Comparison of ENCODE assay signal across 19 cellular contexts in the genomic region with DNA sequence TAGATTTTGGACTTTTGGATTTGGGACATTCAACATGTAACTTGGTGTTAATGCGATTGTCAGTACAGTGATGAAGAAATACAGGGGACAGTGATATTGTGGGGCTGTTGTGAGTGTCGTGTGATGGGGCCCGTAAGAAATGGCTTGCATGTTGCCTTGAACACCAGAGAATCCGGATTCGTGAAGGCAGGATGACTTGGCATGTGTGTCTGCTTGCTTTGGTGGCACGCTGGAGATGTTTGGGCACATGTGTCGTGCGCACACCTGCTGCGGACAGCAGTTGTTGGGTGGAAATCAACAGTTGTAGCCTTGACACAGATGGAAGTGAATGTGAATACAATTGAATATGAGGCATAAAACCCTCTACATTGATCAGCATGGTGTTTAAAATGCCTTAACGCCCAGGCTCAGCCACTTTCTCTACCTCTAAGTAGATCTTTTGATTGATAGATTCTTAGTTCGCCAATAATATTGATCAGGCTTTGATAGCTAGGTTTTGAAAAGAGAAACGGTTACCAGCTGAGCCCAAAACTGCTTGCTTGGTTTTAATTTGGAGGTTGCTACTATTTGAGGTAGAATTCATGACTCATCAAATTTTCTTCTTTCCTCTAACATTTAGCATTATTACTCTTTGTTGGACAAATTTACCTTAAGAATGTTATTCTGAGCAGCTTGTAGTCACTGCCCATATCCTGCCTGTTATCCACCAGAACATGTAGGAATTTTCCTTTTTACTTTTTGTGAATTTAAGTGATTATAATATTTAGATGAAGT.
A peak's percentile ranks its signal among the peaks of the same experiment; 100 is the strongest.
DNase-seq lines count a peak whose midpoint lies in the region; ATAC-seq, FAIRE-seq and TF ChIP-seq lines count a peak whose summit lies in the region.
"Had no signal": no experiment of that assay in that cellular context is flagged by ENCODE, and none has a peak within 500 bp of the region (broad histone marks: within the 10 kb centered on the region; RNA-seq: fewer than 3 reads in every experiment).

No MANE protein-coding gene starts in this region.

- FAIRE-seq in astrocyte (lab: Jason Lieb, UNC): no peak

- H4K20me1 ChIP-seq in astrocyte (ENCODE audit: insufficient read depth, low read length): peaks cover 84% of the 10 kb centered on the region

- H3K4me1 ChIP-seq in A673 (ENCODE audit: insufficient read depth, low read length, poor library complexity, severe bottlenecking): peaks cover 54% of the 10 kb centered on the region
- H3K4me1 ChIP-seq in astrocyte (ENCODE audit: insufficient read depth, low read length): peaks cover 36% of the 10 kb centered on the region

- POLR2A ChIA-PET in A673 (lab: Charles Lee; ENCODE audit: low non-redundant PET): no interaction called here

- H3K27ac ChIP-seq in A673 (ENCODE audit: low read depth, low read length, poor library complexity, severe bottlenecking) (peak overlapping the region; percentile 14), astrocyte (ENCODE audit: low read depth, low read length) (peak overlapping the region; percentile 22)

- no TSS peak for BruUV-seq in A673 (replicated peaks; lab: Mats Ljungman, UMichigan)

- H3K27me3 Mint-ChIP-seq in HFFc6 (ENCODE audit: insufficient read depth) (no peaks in the 10 kb centered on the region; the same call in 1 of the 2 replicates), astrocyte (ENCODE audit: low read depth, unreplicated experiment) (no peaks in the 10 kb centered on the region)
- no peaks in the 10 kb centered on the region for H3K27me3 Mint-ChIP-seq in natural killer cell treated with Interleukin-12 subunit alpha and Interleukin-12 subunit beta and Interleukin-15 and Interleukin-18, amount 100 ng/mL, for 72 hours

- H3K36me3 ChIP-seq in A673 (ENCODE audit: insufficient read depth, low read length, poor library complexity, severe bottlenecking) (no peaks in the 10 kb centered on the region), astrocyte (ENCODE audit: insufficient read depth, low read length) (peaks cover 2% of the 10 kb centered on the region)

- no peak for TF ChIP-seq CTCF in A673 (conservative IDR thresholded peaks at IDR 0.05; ENCODE audit: low read depth, low read length)
- TF ChIP-seq CTCF in HFFc6 (IDR thresholded peaks at IDR 0.05): no peak
- TF ChIP-seq CTCF in astrocyte (IDR thresholded peaks at IDR 0.05; ENCODE audit: insufficient read depth, low read depth, low read length): no peak

- H3K4me3 ChIP-seq in A673 (ENCODE audit: low read depth, low read length, poor library complexity, severe bottlenecking): no peak overlapping the region
- H3K4me3 ChIP-seq in astrocyte (ENCODE audit: insufficient read depth, low read depth, low read length): no peak overlapping the region

- H3K4me2 ChIP-seq in astrocyte (ENCODE audit: low read length): peak overlapping the region; percentile 52

- ATAC-seq in GM19023 (IDR thresholded peaks at IDR 0.05; ENCODE audit: unreplicated experiment): no peak
- ATAC-seq in natural killer cell treated with Interleukin-12 subunit alpha and Interleukin-12 subunit beta and Interleukin-15 and Interleukin-18, amount 100 ng/mL, for 72 hours: no peak
- ATAC-seq: Right ventricle myocardium inferior, T-helper 17 cell had no signal

- H3K4me3 Mint-ChIP-seq in HFFc6 (peak overlapping the region; percentile 35), astrocyte (ENCODE audit: unreplicated experiment) (no peak overlapping the region)
- H3K4me3 Mint-ChIP-seq in natural killer cell treated with Interleukin-12 subunit alpha and Interleukin-12 subunit beta and Interleukin-15 and Interleukin-18, amount 100 ng/mL, for 72 hours: no peak overlapping the region
- H3K4me3 Mint-ChIP-seq: activated T-helper 1 cell treated with anti-CD3 and anti-CD28 coated beads, Interleukin-12 subunit alpha, Interleukin-12 subunit beta, Interleukin-2, Interleukin-4 antibody, amounts not matched to agents 30 ng/mL and 10 ng/mL and 1 ng/mL, durations not matched to agents 14 hours and 24 hours and 36 hours; T-helper 17 cell had no signal

- peak overlapping the region; percentile 62 for H3K27ac Mint-ChIP-seq in HFFc6
- H3K27ac Mint-ChIP-seq in astrocyte (ENCODE audit: unreplicated experiment): peak overlapping the region; percentile 58
- peak overlapping the region in 1 of 2 donors; percentile 2 for H3K27ac Mint-ChIP-seq in natural killer cell treated with Interleukin-12 subunit alpha and Interleukin-12 subunit beta and Interleukin-15 and Interleukin-18, amount 100 ng/mL, for 72 hours
- H3K27ac Mint-ChIP-seq: activated T-helper 1 cell treated with anti-CD3 and anti-CD28 coated beads, Interleukin-12 subunit alpha, Interleukin-12 subunit beta, Interleukin-2, Interleukin-4 antibody, amounts not matched to agents 30 ng/mL and 10 ng/mL and 1 ng/mL, durations not matched to agents 14 hours and 24 hours and 36 hours; T-helper 17 cell had no signal

- CTCF ChIA-PET in A673 (lab: Charles Lee): no interaction called here

- peaks cover 19% of the 10 kb centered on the region for H3K36me3 Mint-ChIP-seq in HFFc6 (ENCODE audit: low read depth)
- peaks cover 5% of the 10 kb centered on the region for H3K36me3 Mint-ChIP-seq in astrocyte (ENCODE audit: low read depth, unreplicated experiment)
- H3K36me3 Mint-ChIP-seq in natural killer cell treated with Interleukin-12 subunit alpha and Interleukin-12 subunit beta and Interleukin-15 and Interleukin-18, amount 100 ng/mL, for 72 hours: no peaks in the 10 kb centered on the region

- no peak overlapping the region for H3K9ac ChIP-seq in astrocyte (ENCODE audit: low read length)

- H3K9me3 Mint-ChIP-seq in HFFc6: no peaks in the 10 kb centered on the region
- no peaks in the 10 kb centered on the region for H3K9me3 Mint-ChIP-seq in astrocyte (ENCODE audit: unreplicated experiment)
- H3K9me3 Mint-ChIP-seq in natural killer cell treated with Interleukin-12 subunit alpha and Interleukin-12 subunit beta and Interleukin-15 and Interleukin-18, amount 100 ng/mL, for 72 hours: no peaks in the 10 kb centered on the region
- H3K9me3 Mint-ChIP-seq: activated T-helper 1 cell treated with anti-CD3 and anti-CD28 coated beads, Interleukin-12 subunit alpha, Interleukin-12 subunit beta, Interleukin-2, Interleukin-4 antibody, amounts not matched to agents 30 ng/mL and 10 ng/mL and 1 ng/mL, durations not matched to agents 14 hours and 24 hours and 36 hours had no signal

- intact Hi-C loops in A673 (cut with micrococcal nuclease; ENCODE audit: unreplicated experiment): no loop called here

- H3K9me3 ChIP-seq in A673 (ENCODE audit: low read depth, low read length, poor library complexity, severe bottlenecking): no peaks in the 10 kb centered on the region
- no peaks in the 10 kb centered on the region for H3K9me3 ChIP-seq in astrocyte (ENCODE audit: insufficient read depth, low read depth, low read length)

- no peak overlapping the region for H2AFZ ChIP-seq in astrocyte (ENCODE audit: low read depth, low read length)

- H3K27me3 ChIP-seq in A673 (replicated peaks; ENCODE audit: insufficient read depth, low read depth, low read length, poor library complexity) (no peaks in the 10 kb centered on the region), astrocyte (ENCODE audit: insufficient read depth, low read length) (no peaks in the 10 kb centered on the region)

- DNase-seq in A673 (ENCODE audit: low spot score) (no peak), HFFc6 (no peak), astrocyte (ENCODE audit: low read depth) (peak; percentile 35), myocyte (ENCODE audit: low read depth) (peak; percentile 80), NCI-H1417 treated with DMSO at 0.1 percent for 48 hours (lab: John Stamatoyannopoulos, UW) (no peak), EL (no peak)
- DNase-seq in natural killer cell treated with Interleukin-12 subunit alpha and Interleukin-12 subunit beta and Interleukin-15 and Interleukin-18, amount 100 ng/mL, for 72 hours (ENCODE audit: low spot score): no peak
- DNase-seq: activated CD4-positive, CD25-positive, alpha-beta regulatory T cell; central memory CD4-positive, alpha-beta T cell; effector memory CD4-positive, alpha-beta T cell; GF-D8; islet precursor cell; NCI-H146; stimulated activated CD4-positive, alpha-beta T cell treated with anti-CD3 and anti-CD28 coated beads, Interleukin-4, amount 100 ng/mL, for 1 hour; substantia nigra; T-helper 17 cell had no signal

- H3K4me1 Mint-ChIP-seq in HFFc6 (ENCODE audit: low read depth) (peaks cover 96% of the 10 kb centered on the region), astrocyte (ENCODE audit: low read depth, unreplicated experiment) (peaks cover 78% of the 10 kb centered on the region)
- H3K4me1 Mint-ChIP-seq in natural killer cell treated with Interleukin-12 subunit alpha and Interleukin-12 subunit beta and Interleukin-15 and Interleukin-18, amount 100 ng/mL, for 72 hours (ENCODE audit: low read depth in 2 of 2): peaks cover 4 to 13% of the 10 kb centered on the region in 2 donors
- H3K4me1 Mint-ChIP-seq: T-helper 17 cell had no signal

- peaks cover 100% of the 10 kb centered on the region for H3K79me2 ChIP-seq in astrocyte (ENCODE audit: insufficient read depth, low read length)

Comparison
In these comparisons a context has a peak if more than half of its experiments do, and no peak if none do; other contexts are left out.
1. DNase-seq: peak in astrocyte (single experiment) and myocyte (single experiment); none in A673 (single experiment), HFFc6 (single experiment), NCI-H1417 treated with DMSO at 0.1 percent for 48 hours (single experiment), natural killer cell treated with Interleukin-12 subunit alpha and Interleukin-12 subunit beta and Interleukin-15 and Interleukin-18, amount 100 ng/mL, for 72 hours (single experiment) and EL (single experiment).